Comparison of ENCODE assay signal across 33 cellular contexts in genomic region chr11:38246451-38246850, GRCh38.
"Had no signal": no experiment of that assay in that cellular context is flagged by ENCODE, and none has a peak within 500 bp of the region (broad histone marks: within the 10 kb centered on the region; RNA-seq: fewer than 3 reads in every experiment).

No MANE protein-coding gene starts in this region.

- H3K4me3 ChIP-seq: adrenal gland, ascending aorta, body of pancreas, breast epithelium, cardiac muscle cell had no signal

- FAIRE-seq: astrocyte, bronchial epithelial cell, colon had no signal

- H3K9me3 ChIP-seq: ascending aorta, body of pancreas, breast epithelium had no signal

- DNase-seq: activated effector memory CD4-positive, alpha-beta T cell treated with anti-CD3 and anti-CD28 coated beads, Interleukin-2, amount 50 U/mL, for 16 hours; activated effector memory CD4-positive, alpha-beta T cell treated with Interleukin-2 at 50 U/mL for 16 hours; activated gamma-delta T cell; activated gamma-delta T cell treated with Interleukin-2 at 50 U/mL for 16 hours; activated naive CD4-positive, alpha-beta T cell; activated naive CD4-positive, alpha-beta T cell treated with anti-CD3 and anti-CD28 coated beads for 36 hours; activated naive CD4-positive, alpha-beta T cell treated with anti-CD3 and anti-CD28 coated beads, Interleukin-2, amount 10 ng/mL, durations not matched to agents 7 days and 5 days; activated naive CD4-positive, alpha-beta T cell treated with anti-CD3 and anti-CD28 coated beads, Interleukin-2, amount 50 U/mL, for 16 hours; activated naive CD4-positive, alpha-beta T cell treated with Interleukin-2 at 50 U/mL for 16 hours; activated naive CD8-positive, alpha-beta T cell treated with anti-CD3 and anti-CD28 coated beads for 36 hours; activated naive CD8-positive, alpha-beta T cell treated with anti-CD3 and anti-CD28 coated beads, Interleukin-2, amount 10 ng/mL, durations not matched to agents 7 days and 5 days; activated naive CD8-positive, alpha-beta T cell treated with anti-CD3 and anti-CD28 coated beads, Interleukin-2, amount 50 U/mL, for 24 hours; activated T-cell treated with anti-CD3 and anti-CD28 coated beads, Interleukin-2, amount 50 U/mL, for 24 hours; activated T-cell treated with anti-CD3 and anti-CD28 coated beads, Interleukin-2, amount 50 U/mL, for 4 hours; activated T-cell treated with anti-CD3 and anti-CD28 coated beads, Interleukin-2, amount 50 U/mL, for 48 hours; activated T-cell treated with anti-CD3 and anti-CD28 coated beads, Interleukin-2, amount 50 U/mL, for 72 hours; adrenal gland; amniotic stem cell; amygdala; aorta; body of pancreas; brain microvascular endothelial cell; caudate nucleus; central memory CD4-positive, alpha-beta T cell; cerebellar nuclear complex had no signal

- H3K27ac ChIP-seq: adrenal gland, ascending aorta, body of pancreas, brain microvascular endothelial cell, breast epithelium, cardiac muscle cell had no signal

- ATAC-seq: activated naive CD4-positive, alpha-beta T cell treated with anti-CD3 and anti-CD28 coated beads, Interleukin-2, amount 50 U/mL, for 72 hours; activated naive CD8-positive, alpha-beta T cell treated with anti-CD3 and anti-CD28 coated beads, Interleukin-2, amount 50 U/mL, for 24 hours; activated T-cell treated with anti-CD3 and anti-CD28 coated beads, Interleukin-2, amount 50 U/mL, for 4 hours; activated T-cell treated with anti-CD3 and anti-CD28 coated beads, Interleukin-2, amount 50 U/mL, for 72 hours; activated T-helper 17 cell treated with anti-CD3 and anti-CD28 coated beads, Interleukin-2, amount 50 U/mL, for 72 hours; body of pancreas had no signal

- H3K4me1 ChIP-seq: adrenal gland, ascending aorta, body of pancreas, breast epithelium had no signal

- H3K27me3 ChIP-seq: adrenal gland, ascending aorta, body of pancreas, brain microvascular endothelial cell, breast epithelium, cardiac muscle cell had no signal

- H3K36me3 ChIP-seq: adrenal gland, ascending aorta, brain microvascular endothelial cell, breast epithelium, cardiac muscle cell had no signal
